In the genomic region with DNA sequence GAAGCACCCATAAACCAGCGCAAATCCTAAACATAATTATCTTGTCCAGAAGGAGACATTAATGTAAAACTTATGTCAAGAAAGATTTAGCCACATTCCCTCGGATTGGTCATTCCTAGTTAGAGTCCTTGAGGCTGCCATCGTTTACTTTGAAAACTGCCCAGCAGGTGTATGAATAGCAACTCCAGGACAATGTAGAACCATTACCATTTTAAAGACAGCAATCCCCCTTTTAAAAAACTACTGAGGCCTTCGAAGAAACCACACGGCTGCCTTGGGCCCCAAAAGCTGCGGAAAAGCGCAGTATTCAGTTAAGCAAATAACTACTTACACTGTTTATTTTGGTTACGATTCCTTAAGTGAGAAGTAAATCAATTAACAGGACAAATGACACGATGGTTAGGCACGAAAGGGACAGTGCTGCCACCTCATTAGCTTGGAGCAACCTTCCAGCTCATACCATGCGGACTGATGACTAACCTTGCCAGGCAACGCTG, we compare ENCODE assay signal across 1 cellular context.
TF ChIP-seq lines count a peak whose summit lies in the region.

No MANE protein-coding gene starts in this region.

TF ChIP-seq in HepG2, 621 proteins besides CTCF, POLR2A, EP300 and RAD21 (continued from another document):
- TF ChIP-seq, protein P1, sequence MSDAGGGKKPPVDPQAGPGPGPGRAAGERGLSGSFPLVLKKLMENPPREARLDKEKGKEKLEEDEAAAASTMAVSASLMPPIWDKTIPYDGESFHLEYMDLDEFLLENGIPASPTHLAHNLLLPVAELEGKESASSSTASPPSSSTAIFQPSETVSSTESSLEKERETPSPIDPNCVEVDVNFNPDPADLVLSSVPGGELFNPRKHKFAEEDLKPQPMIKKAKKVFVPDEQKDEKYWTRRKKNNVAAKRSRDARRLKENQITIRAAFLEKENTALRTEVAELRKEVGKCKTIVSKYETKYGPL (CRISPR knock-in tag; IDR thresholded peaks at IDR 0.05) = no peak
- TF ChIP-seq, protein P2, sequence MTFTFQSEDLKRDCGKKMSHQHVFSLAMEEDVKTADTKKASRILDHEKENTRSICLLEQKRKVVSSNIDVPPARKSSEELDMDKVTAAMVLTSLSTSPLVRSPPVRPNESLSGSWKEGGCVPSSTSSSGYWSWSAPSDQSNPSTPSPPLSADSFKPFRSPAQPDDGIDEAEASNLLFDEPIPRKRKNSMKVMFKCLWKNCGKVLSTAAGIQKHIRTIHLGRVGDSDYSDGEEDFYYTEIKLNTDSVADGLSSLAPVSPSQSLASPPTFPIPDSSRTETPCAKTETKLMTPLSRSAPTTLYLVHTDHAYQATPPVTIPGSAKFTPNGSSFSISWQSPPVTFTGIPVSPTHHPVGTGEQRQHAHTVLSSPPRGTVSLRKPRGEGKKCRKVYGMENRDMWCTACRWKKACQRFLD (CRISPR knock-in tag; IDR thresholded peaks at IDR 0.05; ENCODE audit: borderline replicate concordance) = no peak
- TF ChIP-seq PCBP2 (optimal IDR thresholded peaks at IDR 0.05; ENCODE audit: low read depth, low read length, poor library complexity, severe bottlenecking) (no peak), ZNF605 (CRISPR knock-in tag; IDR thresholded peaks at IDR 0.05) (0 out of 2 replicates have a peak, but pooled peaks have one; percentile 20), ISL2 (CRISPR knock-in tag; IDR thresholded peaks at IDR 0.05) (no peak), SMYD3 (CRISPR knock-in tag; IDR thresholded peaks at IDR 0.05) (no peak), KMT2B (CRISPR knock-in tag; IDR thresholded peaks at IDR 0.05) (0 out of 2 replicates have a peak, but pooled peaks have one; percentile 6), MYC (CRISPR knock-in tag; IDR thresholded peaks at IDR 0.05; ENCODE audit: borderline replicate concordance) (no peak), NFYC (CRISPR knock-in tag; IDR thresholded peaks at IDR 0.05) (no peak), SCMH1 (CRISPR knock-in tag; IDR thresholded peaks at IDR 0.05; ENCODE audit: borderline replicate concordance) (no peak), NR2F2 (IDR thresholded peaks at IDR 0.05; ENCODE audit: borderline replicate concordance, low read depth) (no peak), RARA (CRISPR knock-in tag; IDR thresholded peaks at IDR 0.05) (no peak), KAT8 (CRISPR knock-in tag; IDR thresholded peaks at IDR 0.05) (no peak), LCORL (IDR thresholded peaks at IDR 0.05) (no peak), LCORL (CRISPR knock-in tag; IDR thresholded peaks at IDR 0.05) (0 out of 2 replicates have a peak, but pooled peaks have one; percentile 16)
- TF ChIP-seq, protein P3, sequence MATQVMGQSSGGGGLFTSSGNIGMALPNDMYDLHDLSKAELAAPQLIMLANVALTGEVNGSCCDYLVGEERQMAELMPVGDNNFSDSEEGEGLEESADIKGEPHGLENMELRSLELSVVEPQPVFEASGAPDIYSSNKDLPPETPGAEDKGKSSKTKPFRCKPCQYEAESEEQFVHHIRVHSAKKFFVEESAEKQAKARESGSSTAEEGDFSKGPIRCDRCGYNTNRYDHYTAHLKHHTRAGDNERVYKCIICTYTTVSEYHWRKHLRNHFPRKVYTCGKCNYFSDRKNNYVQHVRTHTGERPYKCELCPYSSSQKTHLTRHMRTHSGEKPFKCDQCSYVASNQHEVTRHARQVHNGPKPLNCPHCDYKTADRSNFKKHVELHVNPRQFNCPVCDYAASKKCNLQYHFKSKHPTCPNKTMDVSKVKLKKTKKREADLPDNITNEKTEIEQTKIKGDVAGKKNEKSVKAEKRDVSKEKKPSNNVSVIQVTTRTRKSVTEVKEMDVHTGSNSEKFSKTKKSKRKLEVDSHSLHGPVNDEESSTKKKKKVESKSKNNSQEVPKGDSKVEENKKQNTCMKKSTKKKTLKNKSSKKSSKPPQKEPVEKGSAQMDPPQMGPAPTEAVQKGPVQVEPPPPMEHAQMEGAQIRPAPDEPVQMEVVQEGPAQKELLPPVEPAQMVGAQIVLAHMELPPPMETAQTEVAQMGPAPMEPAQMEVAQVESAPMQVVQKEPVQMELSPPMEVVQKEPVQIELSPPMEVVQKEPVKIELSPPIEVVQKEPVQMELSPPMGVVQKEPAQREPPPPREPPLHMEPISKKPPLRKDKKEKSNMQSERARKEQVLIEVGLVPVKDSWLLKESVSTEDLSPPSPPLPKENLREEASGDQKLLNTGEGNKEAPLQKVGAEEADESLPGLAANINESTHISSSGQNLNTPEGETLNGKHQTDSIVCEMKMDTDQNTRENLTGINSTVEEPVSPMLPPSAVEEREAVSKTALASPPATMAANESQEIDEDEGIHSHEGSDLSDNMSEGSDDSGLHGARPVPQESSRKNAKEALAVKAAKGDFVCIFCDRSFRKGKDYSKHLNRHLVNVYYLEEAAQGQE (IDR thresholded peaks at IDR 0.05; ENCODE audit: borderline replicate concordance in 1 of 2, low read depth in 1 of 2, low read length in 2 of 2) = no peak
